ENCODE assay signal across 35 cellular contexts in the genomic region with DNA sequence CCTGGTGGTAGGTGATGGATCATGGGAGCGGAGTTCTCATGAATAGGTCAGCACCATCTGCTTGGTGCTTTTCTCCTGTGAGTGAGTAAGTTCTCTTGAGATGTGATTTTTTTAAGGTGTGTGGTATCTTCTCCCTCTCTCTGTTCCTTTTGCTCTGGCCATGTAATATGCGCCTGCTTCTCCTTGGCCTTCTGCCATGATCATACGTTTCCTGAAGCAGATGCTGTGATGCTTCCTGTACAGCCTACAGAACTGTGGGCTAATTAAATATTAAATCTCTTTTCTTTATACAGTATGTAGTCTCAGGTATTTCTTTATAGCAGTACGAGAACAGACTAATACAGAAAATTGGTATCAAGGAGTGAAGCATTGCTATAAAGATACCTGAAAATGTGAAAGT.
"Had no signal": no experiment of that assay in that cellular context is flagged by ENCODE, and none has a peak within 500 bp of the region (broad histone marks: within the 10 kb centered on the region; RNA-seq: fewer than 3 reads in every experiment).

No MANE protein-coding gene starts in this region.

- ATAC-seq: activated naive CD4-positive, alpha-beta T cell treated with anti-CD3 and anti-CD28 coated beads, Interleukin-2, amount 50 U/mL, for 72 hours; activated naive CD8-positive, alpha-beta T cell treated with anti-CD3 and anti-CD28 coated beads, Interleukin-2, amount 50 U/mL, for 24 hours; activated T-cell treated with anti-CD3 and anti-CD28 coated beads, Interleukin-2, amount 50 U/mL, for 4 hours; activated T-cell treated with anti-CD3 and anti-CD28 coated beads, Interleukin-2, amount 50 U/mL, for 72 hours; activated T-helper 17 cell treated with anti-CD3 and anti-CD28 coated beads, Interleukin-2, amount 50 U/mL, for 72 hours; body of pancreas had no signal

- H3K27ac Mint-ChIP-seq: activated naive CD4-positive, alpha-beta T cell treated with anti-CD3 and anti-CD28 coated beads for 36 hours; activated naive CD4-positive, alpha-beta T cell treated with anti-CD3 and anti-CD28 coated beads, Interleukin-2, amount 10 ng/mL, durations not matched to agents 7 days and 5 days; activated naive CD4-positive, alpha-beta T cell treated with anti-CD3 and anti-CD28 coated beads, Interleukin-2, amount 50 U/mL, for 24 hours; activated naive CD4-positive, alpha-beta T cell treated with anti-CD3 and anti-CD28 coated beads, Interleukin-2, amount 50 U/mL, for 72 hours; activated naive CD8-positive, alpha-beta T cell; activated naive CD8-positive, alpha-beta T cell treated with anti-CD3 and anti-CD28 coated beads for 36 hours; activated naive CD8-positive, alpha-beta T cell treated with anti-CD3 and anti-CD28 coated beads, Interleukin-2, amount 10 ng/mL, durations not matched to agents 7 days and 5 days; activated naive CD8-positive, alpha-beta T cell treated with anti-CD3 and anti-CD28 coated beads, Interleukin-2, amount 50 U/mL, for 24 hours; activated T-cell treated with anti-CD3 and anti-CD28 coated beads, Interleukin-2, amount 50 U/mL, for 24 hours; activated T-cell treated with anti-CD3 and anti-CD28 coated beads, Interleukin-2, amount 50 U/mL, for 72 hours; activated T-helper 1 cell treated with anti-CD3 and anti-CD28 coated beads, Interleukin-12 subunit alpha, Interleukin-12 subunit beta, Interleukin-2, Interleukin-4 antibody, amounts not matched to agents 30 ng/mL and 10 ng/mL and 1 ng/mL, durations not matched to agents 14 hours and 24 hours and 36 hours; activated T-helper 17 cell treated with anti-CD3 and anti-CD28 coated beads, Interleukin-2, amount 50 U/mL, for 72 hours; activated T-helper 2 cell treated with anti-CD3 and anti-CD28 coated beads, Interferon-gamma antibody, Interleukin-2, Interleukin-4, amounts not matched to agents 10 μg/mL and 5 μg/mL and 100 μg/mL, durations not matched to agents 14 hours and 24 hours and 36 hours; brain had no signal

- H3K4me1 Mint-ChIP-seq: activated naive CD4-positive, alpha-beta T cell treated with anti-CD3 and anti-CD28 coated beads, Interleukin-2, amount 10 ng/mL, durations not matched to agents 7 days and 5 days; activated naive CD4-positive, alpha-beta T cell treated with anti-CD3 and anti-CD28 coated beads, Interleukin-2, amount 50 U/mL, for 24 hours; activated naive CD8-positive, alpha-beta T cell treated with anti-CD3 and anti-CD28 coated beads for 36 hours; activated naive CD8-positive, alpha-beta T cell treated with anti-CD3 and anti-CD28 coated beads, Interleukin-2, amount 10 ng/mL, durations not matched to agents 7 days and 5 days; activated naive CD8-positive, alpha-beta T cell treated with anti-CD3 and anti-CD28 coated beads, Interleukin-2, amount 50 U/mL, for 24 hours; activated T-helper 17 cell treated with anti-CD3 and anti-CD28 coated beads, Interleukin-2, amount 50 U/mL, for 72 hours; brain; central memory CD8-positive, alpha-beta T cell had no signal

- DNase-seq: activated effector memory CD4-positive, alpha-beta T cell treated with anti-CD3 and anti-CD28 coated beads, Interleukin-2, amount 50 U/mL, for 16 hours; activated effector memory CD4-positive, alpha-beta T cell treated with Interleukin-2 at 50 U/mL for 16 hours; activated gamma-delta T cell; activated gamma-delta T cell treated with Interleukin-2 at 50 U/mL for 16 hours; activated naive CD4-positive, alpha-beta T cell; activated naive CD4-positive, alpha-beta T cell treated with anti-CD3 and anti-CD28 coated beads for 36 hours; activated naive CD4-positive, alpha-beta T cell treated with anti-CD3 and anti-CD28 coated beads, Interleukin-2, amount 10 ng/mL, durations not matched to agents 7 days and 5 days; activated naive CD4-positive, alpha-beta T cell treated with anti-CD3 and anti-CD28 coated beads, Interleukin-2, amount 50 U/mL, for 16 hours; activated naive CD4-positive, alpha-beta T cell treated with Interleukin-2 at 50 U/mL for 16 hours; activated naive CD8-positive, alpha-beta T cell treated with anti-CD3 and anti-CD28 coated beads for 36 hours; activated naive CD8-positive, alpha-beta T cell treated with anti-CD3 and anti-CD28 coated beads, Interleukin-2, amount 10 ng/mL, durations not matched to agents 7 days and 5 days; activated naive CD8-positive, alpha-beta T cell treated with anti-CD3 and anti-CD28 coated beads, Interleukin-2, amount 50 U/mL, for 24 hours; activated T-cell treated with anti-CD3 and anti-CD28 coated beads, Interleukin-2, amount 50 U/mL, for 1 hour; activated T-cell treated with anti-CD3 and anti-CD28 coated beads, Interleukin-2, amount 50 U/mL, for 24 hours; activated T-cell treated with anti-CD3 and anti-CD28 coated beads, Interleukin-2, amount 50 U/mL, for 4 hours; activated T-cell treated with anti-CD3 and anti-CD28 coated beads, Interleukin-2, amount 50 U/mL, for 48 hours; activated T-cell treated with anti-CD3 and anti-CD28 coated beads, Interleukin-2, amount 50 U/mL, for 72 hours; adrenal gland; amniotic stem cell; amygdala; anterior cingulate cortex; aorta; body of pancreas; brain microvascular endothelial cell; caudate nucleus; central memory CD4-positive, alpha-beta T cell; cerebellar nuclear complex had no signal

- H3K27me3 Mint-ChIP-seq: activated naive CD4-positive, alpha-beta T cell treated with anti-CD3 and anti-CD28 coated beads, Interleukin-2, amount 10 ng/mL, durations not matched to agents 7 days and 5 days; activated naive CD8-positive, alpha-beta T cell treated with anti-CD3 and anti-CD28 coated beads for 36 hours; activated naive CD8-positive, alpha-beta T cell treated with anti-CD3 and anti-CD28 coated beads, Interleukin-2, amount 10 ng/mL, durations not matched to agents 7 days and 5 days had no signal

- H3K4me3 Mint-ChIP-seq: activated naive CD4-positive, alpha-beta T cell treated with anti-CD3 and anti-CD28 coated beads for 36 hours; activated naive CD4-positive, alpha-beta T cell treated with anti-CD3 and anti-CD28 coated beads, Interleukin-2, amount 10 ng/mL, durations not matched to agents 7 days and 5 days; activated naive CD4-positive, alpha-beta T cell treated with anti-CD3 and anti-CD28 coated beads, Interleukin-2, amount 50 U/mL, for 24 hours; activated naive CD8-positive, alpha-beta T cell; activated naive CD8-positive, alpha-beta T cell treated with anti-CD3 and anti-CD28 coated beads for 36 hours; activated naive CD8-positive, alpha-beta T cell treated with anti-CD3 and anti-CD28 coated beads, Interleukin-2, amount 10 ng/mL, durations not matched to agents 7 days and 5 days; activated naive CD8-positive, alpha-beta T cell treated with anti-CD3 and anti-CD28 coated beads, Interleukin-2, amount 50 U/mL, for 24 hours; activated T-cell treated with anti-CD3 and anti-CD28 coated beads, Interleukin-2, amount 50 U/mL, for 24 hours; activated T-cell treated with anti-CD3 and anti-CD28 coated beads, Interleukin-2, amount 50 U/mL, for 4 hours; activated T-cell treated with anti-CD3 and anti-CD28 coated beads, Interleukin-2, amount 50 U/mL, for 72 hours; activated T-helper 1 cell treated with anti-CD3 and anti-CD28 coated beads, Interleukin-12 subunit alpha, Interleukin-12 subunit beta, Interleukin-2, Interleukin-4 antibody, amounts not matched to agents 30 ng/mL and 10 ng/mL and 1 ng/mL, durations not matched to agents 14 hours and 24 hours and 36 hours; activated T-helper 17 cell treated with anti-CD3 and anti-CD28 coated beads, Interleukin-2, amount 50 U/mL, for 72 hours; brain; central memory CD8-positive, alpha-beta T cell had no signal
